27 cellular contexts compared by ENCODE assay signal in genomic region chr2:170270278-170270864, GRCh38.
"Had no signal": no experiment of that assay in that cellular context is flagged by ENCODE, and none has a peak within 500 bp of the region (broad histone marks: within the 10 kb centered on the region; RNA-seq: fewer than 3 reads in every experiment).

No MANE protein-coding gene starts in this region.

- FAIRE-seq: RCC 7860 had no signal

- H3K27me3 ChIP-seq: SJSA1 had no signal

- ATAC-seq: Panc1, Right ventricle myocardium inferior had no signal

- H3K36me3 ChIP-seq: SJSA1 had no signal

- DNase-seq: Karpas-422, MM.1S, MV-4-11, NCI-H1092, NCI-H1105, NCI-H1417 treated with DMSO at 0.1 percent for 48 hours, NCI-H1436 treated with DMSO at 0.1 percent for 48 hours, NCI-H2029, NCI-H2081, NCI-H2107, NCI-H2171, NCI-H345, NCI-H510A treated with DMSO at 0.1 percent for 48 hours, NCI-H524 treated with DMSO at 0.1 percent for 48 hours, NCI-H526 treated with DMSO at 0.1 percent for 48 hours, NCI-H774, PC-9, SHP77, SK-N-SH, SW 1271, T-helper 1 cell had no signal

- H3K4me1 ChIP-seq: SJSA1 had no signal

- H2AFZ ChIP-seq: PC-9 had no signal

- H3K9me3 ChIP-seq: SJSA1, SK-N-SH had no signal

- H3K4me2 ChIP-seq: KMS-11, PC-9, SK-N-SH had no signal

- H3K9ac ChIP-seq: KMS-11, SK-N-SH had no signal

- H3K4me3 ChIP-seq: PC-9, SJSA1 had no signal

- H3K27ac ChIP-seq: KMS-11, PC-9, RWPE1, SJSA1 had no signal
